17 cellular contexts compared by ENCODE assay signal in genomic region chr10:99450156-99450555, GRCh38.
"Had no signal": no experiment of that assay in that cellular context is flagged by ENCODE, and none has a peak within 500 bp of the region (broad histone marks: within the 10 kb centered on the region; RNA-seq: fewer than 3 reads in every experiment).

No MANE protein-coding gene starts in this region.

- H3K27ac ChIP-seq: coronary artery, gastrocnemius medialis, heart left ventricle, lower lobe of right lung, neural progenitor cell, spleen, thyroid gland had no signal

- H3K4me1 ChIP-seq: gastrocnemius medialis, lower lobe of right lung, spleen, thyroid gland had no signal

- H3K4me3 ChIP-seq: coronary artery, gastrocnemius medialis, heart left ventricle, lower lobe of right lung, spleen, thyroid gland had no signal

- H3K9me3 Mint-ChIP-seq: activated CD4-positive, alpha-beta T cell treated with anti-CD3 and anti-CD28 coated beads, Interleukin-2, amount 10 ng/mL, durations not matched to agents 7 days and 5 days; activated naive CD8-positive, alpha-beta T cell treated with anti-CD3 and anti-CD28 coated beads, Interleukin-2, amount 10 ng/mL, durations not matched to agents 7 days and 5 days; brain; naive B cell; neural progenitor cell; stimulated activated effector memory CD8-positive, alpha-beta T cell treated with anti-CD3 and anti-CD28 coated beads, Interleukin-12 subunit alpha, Interleukin-12 subunit beta, amount 100 ng/mL, for 72 hours had no signal

- H3K9ac ChIP-seq: neural progenitor cell had no signal

- H3K4me3 Mint-ChIP-seq: activated CD4-positive, alpha-beta T cell treated with anti-CD3 and anti-CD28 coated beads, Interleukin-2, amount 10 ng/mL, durations not matched to agents 7 days and 5 days; activated naive CD8-positive, alpha-beta T cell treated with anti-CD3 and anti-CD28 coated beads, Interleukin-2, amount 10 ng/mL, durations not matched to agents 7 days and 5 days; brain; naive B cell; neural progenitor cell; stimulated activated effector memory CD8-positive, alpha-beta T cell treated with anti-CD3 and anti-CD28 coated beads, Interleukin-12 subunit alpha, Interleukin-12 subunit beta, amount 100 ng/mL, for 72 hours had no signal

- ATAC-seq: gastrocnemius medialis; lower lobe of right lung; stimulated activated effector memory CD8-positive, alpha-beta T cell treated with anti-CD3 and anti-CD28 coated beads, Interleukin-12 subunit alpha, Interleukin-12 subunit beta, amount 100 ng/mL, for 72 hours had no signal

- H3K4me1 Mint-ChIP-seq: activated CD4-positive, alpha-beta T cell treated with anti-CD3 and anti-CD28 coated beads, Interleukin-2, amount 10 ng/mL, durations not matched to agents 7 days and 5 days; activated naive CD8-positive, alpha-beta T cell treated with anti-CD3 and anti-CD28 coated beads, Interleukin-2, amount 10 ng/mL, durations not matched to agents 7 days and 5 days; brain; naive B cell; neural progenitor cell; stimulated activated effector memory CD8-positive, alpha-beta T cell treated with anti-CD3 and anti-CD28 coated beads, Interleukin-12 subunit alpha, Interleukin-12 subunit beta, amount 100 ng/mL, for 72 hours had no signal

- H3K36me3 ChIP-seq: gastrocnemius medialis, heart left ventricle, lower lobe of right lung, neural progenitor cell, spleen, thyroid gland had no signal

- H3K27ac Mint-ChIP-seq: activated CD4-positive, alpha-beta T cell treated with anti-CD3 and anti-CD28 coated beads, Interleukin-2, amount 10 ng/mL, durations not matched to agents 7 days and 5 days; activated naive CD8-positive, alpha-beta T cell treated with anti-CD3 and anti-CD28 coated beads, Interleukin-2, amount 10 ng/mL, durations not matched to agents 7 days and 5 days; brain; neural progenitor cell; stimulated activated effector memory CD8-positive, alpha-beta T cell treated with anti-CD3 and anti-CD28 coated beads, Interleukin-12 subunit alpha, Interleukin-12 subunit beta, amount 100 ng/mL, for 72 hours had no signal

- DNase-seq: activated CD4-positive, alpha-beta T cell treated with anti-CD3 and anti-CD28 coated beads, Interleukin-2, amount 10 ng/mL, durations not matched to agents 7 days and 5 days; activated CD8-positive, alpha-beta memory T cell treated with anti-CD3 and anti-CD28 coated beads, Interleukin-2, amount 50 U/mL, for 48 hours; activated naive CD8-positive, alpha-beta T cell treated with anti-CD3 and anti-CD28 coated beads, Interleukin-2, amount 10 ng/mL, durations not matched to agents 7 days and 5 days; central memory CD4-positive, alpha-beta T cell; effector CD4-positive, alpha-beta T cell; gastrocnemius medialis; heart left ventricle; lower lobe of right lung; midbrain; naive B cell; spleen; stimulated activated CD4-positive, alpha-beta T cell treated with anti-CD3 and anti-CD28 coated beads, Interleukin-2, amount 100 ng/mL, for 24 hours; thyroid gland had no signal

- H3K36me3 Mint-ChIP-seq: activated naive CD8-positive, alpha-beta T cell treated with anti-CD3 and anti-CD28 coated beads, Interleukin-2, amount 10 ng/mL, durations not matched to agents 7 days and 5 days; brain; naive B cell; neural progenitor cell; stimulated activated effector memory CD8-positive, alpha-beta T cell treated with anti-CD3 and anti-CD28 coated beads, Interleukin-12 subunit alpha, Interleukin-12 subunit beta, amount 100 ng/mL, for 72 hours had no signal

- H3K9me3 ChIP-seq: gastrocnemius medialis, heart left ventricle, lower lobe of right lung, spleen, thyroid gland had no signal

- H3K27me3 ChIP-seq: neural progenitor cell, thyroid gland had no signal
